In genomic region chr18:63197246-63197791, GRCh38 we compare ENCODE assay signal across 1 cellular context.
TF ChIP-seq lines count a peak whose summit lies in the region.

No MANE protein-coding gene starts in this region.

TF ChIP-seq in HEK293, 187 proteins besides CTCF, POLR2A, EP300 and RAD21 (continued from another document):
- TF ChIP-seq ZBTB6 (tag by site-specific recombination; IDR thresholded peaks at IDR 0.05) (no peak), WT1 (tag by site-specific recombination; IDR thresholded peaks at IDR 0.05) (no peak), GFI1B (tag by site-specific recombination; IDR thresholded peaks at IDR 0.05) (no peak), SALL2 (tag by site-specific recombination; IDR thresholded peaks at IDR 0.05; ENCODE audit: borderline replicate concordance) (no peak), EGR2 (tag by site-specific recombination; IDR thresholded peaks at IDR 0.05; ENCODE audit: low read depth) (no peak), ZNF2 (tag by site-specific recombination; IDR thresholded peaks at IDR 0.05) (no peak), PRDM1 (tag by site-specific recombination; IDR thresholded peaks at IDR 0.05) (peak; percentile 99), ZBTB21 (tag by site-specific recombination; IDR thresholded peaks at IDR 0.05) (no peak), ZNF639 (tag by site-specific recombination; IDR thresholded peaks at IDR 0.05) (no peak), OSR2 (tag by site-specific recombination; IDR thresholded peaks at IDR 0.05) (no peak), ZBTB20 (tag by site-specific recombination; IDR thresholded peaks at IDR 0.05) (no peak), ZNF148 (tag by site-specific recombination; IDR thresholded peaks at IDR 0.05; ENCODE audit: borderline replicate concordance) (no peak), ZNF558 (tag by site-specific recombination; IDR thresholded peaks at IDR 0.05) (no peak), ZNF335 (tag by site-specific recombination; conservative IDR thresholded peaks at IDR 0.05) (0 out of 2 replicates have a peak, but pooled peaks have one; percentile 18), ZNF704 (tag by site-specific recombination; IDR thresholded peaks at IDR 0.05) (no peak), ZNF544 (tag by site-specific recombination; IDR thresholded peaks at IDR 0.05) (no peak), ZSCAN18 (tag by site-specific recombination; IDR thresholded peaks at IDR 0.05) (no peak; the same call in 1 of the 2 replicates), ZNF629 (tag by site-specific recombination; IDR thresholded peaks at IDR 0.05) (no peak), PBX3 (CRISPR knock-in tag; IDR thresholded peaks at IDR 0.05) (no peak), IKZF3 (tag by site-specific recombination; IDR thresholded peaks at IDR 0.05) (peak; percentile 25; the same call in 1 of the 2 replicates), BCL11B (tag by site-specific recombination; IDR thresholded peaks at IDR 0.05; ENCODE audit: low read depth) (no peak), SP2 (tag by site-specific recombination; IDR thresholded peaks at IDR 0.05) (no peak), ZNF692 (tag by site-specific recombination; IDR thresholded peaks at IDR 0.05) (0 out of 2 replicates have a peak, but pooled peaks have one; percentile 29), ZNF354C (tag by site-specific recombination; IDR thresholded peaks at IDR 0.05; ENCODE audit: borderline replicate concordance, low read depth) (no peak), ZNF514 (tag by site-specific recombination; IDR thresholded peaks at IDR 0.05) (no peak), ZBTB17 (tag by site-specific recombination; IDR thresholded peaks at IDR 0.05) (peak; percentile 55), ZNF792 (tag by site-specific recombination; IDR thresholded peaks at IDR 0.05) (no peak), GLI2 (tag by site-specific recombination; IDR thresholded peaks at IDR 0.05; ENCODE audit: borderline replicate concordance, low read depth) (no peak), ZEB2 (tag by site-specific recombination; IDR thresholded peaks at IDR 0.05) (0 out of 2 replicates have a peak, but pooled peaks have one; percentile 43)
